Comparison of ENCODE assay signal across 8 cellular contexts in genomic region chr20:49982346-49983122, GRCh38. TPM values are rescaled to one million over a fixed set of nuclear protein-coding genes. Genes with fewer than 3 reads are reported as not detected.
DNase-seq lines count a peak whose midpoint lies in the region; ATAC-seq, FAIRE-seq and TF ChIP-seq lines count a peak whose summit lies in the region.

SNAI1 (plus strand) TSS chr20:49982980; CDS start chr20:49983060, 80 bp downstream.

- peaks cover 3% of the 10 kb centered on the region; the same call in 1 of the 3 replicates for H3K9me3 Mint-ChIP-seq in GM23338

- peaks cover 21% of the 10 kb centered on the region for H3K36me3 Mint-ChIP-seq in GM23338 (ENCODE audit: low read depth)

- no peaks in the 10 kb centered on the region for H3K9me3 ChIP-seq in DOHH2 (ENCODE audit: control insufficient read depth, insufficient read depth, low read length)
- H3K9me3 ChIP-seq in neutrophil, result no peaks in the 10 kb centered on the region
- H3K9me3 ChIP-seq in subcutaneous abdominal adipose tissue (ENCODE audit: control insufficient read depth in 5 of 5, low read length in 5 of 5), result no peaks in the 10 kb centered on the region

- H3K79me2 ChIP-seq in DOHH2 (ENCODE audit: control insufficient read depth, low read length) (no peaks in the 10 kb centered on the region), GM23338 (replicated peaks; ENCODE audit: insufficient read depth) (peaks cover 9% of the 10 kb centered on the region)

- peak within 1 kb of the TSS; percentile 97 for H2AFZ ChIP-seq in GM23338

- H3K27me3 ChIP-seq in DOHH2 (ENCODE audit: control insufficient read depth, low read length) (peaks cover 19% of the 10 kb centered on the region), GM23338 (ENCODE audit: insufficient read depth) (peaks cover 41% of the 10 kb centered on the region), neutrophil (peaks cover 68% of the 10 kb centered on the region), subcutaneous abdominal adipose tissue (ENCODE audit: control insufficient read depth in 5 of 5, insufficient read depth in 4 of 5, low read length in 5 of 5) (peaks cover 0 to 4% (median 0%) of the 10 kb centered on the region in 5 donors)

- peak; percentile 65 for ATAC-seq in GM23338

- TF ChIP-seq CTCF in DOHH2 (IDR thresholded peaks at IDR 0.05; ENCODE audit: low read depth, low read length, poor library complexity, severe bottlenecking), result peak; percentile 75
- peak; percentile 42 to 51; a peak in 3 of 4 replicates for TF ChIP-seq CTCF in GM23338 (conservative IDR thresholded peaks at IDR 0.05; ENCODE audit: low read depth in 2 of 2)
- no peak for TF ChIP-seq CTCF in neutrophil (IDR thresholded peaks at IDR 0.05)

- H3K9ac ChIP-seq in subcutaneous abdominal adipose tissue (ENCODE audit: low read length in 5 of 5), result peak within 1 kb of the TSS in 4 of 5 donors; percentile 53 to 89 (median 62)

- DNase-seq in GM23338 (ENCODE audit: low spot score), result peak; percentile 91
- peak; percentile 83 for DNase-seq in M059J (ENCODE audit: low read depth)
- peak; percentile 78 for DNase-seq in activated gamma-delta T cell treated with Interleukin-2 at 50 U/mL for 16 hours
- peak; percentile 95 to 98 for DNase-seq in frontal cortex (ENCODE audit: low spot score in 2 of 2)

- H3K4me3 ChIP-seq in DOHH2 (ENCODE audit: low read length) (peak within 1 kb of the TSS; percentile 66), GM23338 (peak within 1 kb of the TSS; percentile 90), neutrophil (ENCODE audit: low read depth in 1 of 2, low read length in 1 of 2) (peak within 1 kb of the TSS; percentile 41 to 46), subcutaneous abdominal adipose tissue (ENCODE audit: low read depth in 1 of 5, low read length in 5 of 5) (peak within 1 kb of the TSS; percentile 55 to 86 (median 68))

- H3K4me2 ChIP-seq in DOHH2 (ENCODE audit: low read length) (peak within 1 kb of the TSS; percentile 85), GM23338 (peak within 1 kb of the TSS; percentile 99)

- no peak for FAIRE-seq in frontal cortex (lab: Jason Lieb, UNC)

- peaks cover 70% of the 10 kb centered on the region for H3K4me1 Mint-ChIP-seq in GM23338

- H3F3A ChIP-seq in DOHH2 (ENCODE audit: control insufficient read depth, insufficient read depth), result peaks cover 3% of the 10 kb centered on the region
- H3F3A ChIP-seq in GM23338 (replicated peaks; ENCODE audit: low read depth), result 0 out of 2 replicates have a peak, but pooled peaks cover 14% of the 10 kb centered on the region

- peaks cover 31% of the 10 kb centered on the region for H3K4me1 ChIP-seq in DOHH2 (ENCODE audit: control insufficient read depth, low read length)
- peaks cover 61% of the 10 kb centered on the region for H3K4me1 ChIP-seq in GM23338 (ENCODE audit: insufficient read depth)
- peaks cover 17 to 21% of the 10 kb centered on the region in 2 experiments for H3K4me1 ChIP-seq in neutrophil (ENCODE audit: control insufficient read depth in 1 of 2, insufficient read depth in 1 of 2, low read depth in 1 of 2, low read length in 1 of 2)
- H3K4me1 ChIP-seq in subcutaneous abdominal adipose tissue (ENCODE audit: control insufficient read depth in 5 of 5, insufficient read depth in 5 of 5, low read length in 5 of 5), result peaks cover 2 to 68% (median 50%) of the 10 kb centered on the region in 5 donors

- no peak within 1 kb of the TSS for H3K27ac Mint-ChIP-seq in GM23338

- peak within 1 kb of the TSS; percentile 86 for H3K4me3 Mint-ChIP-seq in GM23338

- no peaks in the 10 kb centered on the region for H3K36me3 ChIP-seq in DOHH2 (ENCODE audit: control insufficient read depth, low read length)
- no peaks in the 10 kb centered on the region for H3K36me3 ChIP-seq in GM23338 (ENCODE audit: insufficient read depth)
- H3K36me3 ChIP-seq in neutrophil, result no peaks in the 10 kb centered on the region
- H3K36me3 ChIP-seq in subcutaneous abdominal adipose tissue (ENCODE audit: control insufficient read depth in 5 of 5, insufficient read depth in 5 of 5, low read length in 5 of 5), result peaks cover 0 to 8% (median 0%) of the 10 kb centered on the region in 5 donors

- TF ChIP-seq POLR2A in Raji (IDR thresholded peaks at IDR 0.05; ENCODE audit: insufficient read depth, low read depth, low read length), result peak; percentile 74

- peaks cover 6% of the 10 kb centered on the region; the same call in 1 of the 2 replicates for H4K20me1 ChIP-seq in DOHH2 (ENCODE audit: control insufficient read depth, insufficient read depth, low read depth, low read length)
- peaks cover 7% of the 10 kb centered on the region; the same call in 1 of the 2 replicates for H4K20me1 ChIP-seq in GM23338 (replicated peaks; ENCODE audit: insufficient read depth)

- H3K27me3 Mint-ChIP-seq in GM23338 (ENCODE audit: insufficient read depth, low read depth, poor library complexity), result peaks cover 42% of the 10 kb centered on the region

- H3K27ac ChIP-seq in DOHH2 (ENCODE audit: low read depth, low read length) (no peak within 1 kb of the TSS), GM23338 (ENCODE audit: low read depth) (no peak within 1 kb of the TSS), neutrophil (no peak within 1 kb of the TSS), subcutaneous abdominal adipose tissue (ENCODE audit: low read depth, low read length) (peak within 1 kb of the TSS; percentile 78)

- H3K9me2 ChIP-seq in DOHH2 (replicated peaks; ENCODE audit: control insufficient read depth, low read length), result no peaks in the 10 kb centered on the region
- no peaks in the 10 kb centered on the region for H3K9me2 ChIP-seq in GM23338 (ENCODE audit: insufficient read depth)

TF ChIP-seq in GM23338, 12 proteins besides CTCF, POLR2A, EP300 and RAD21:
- TF ChIP-seq CREB1 (CRISPR knock-in tag; IDR thresholded peaks at IDR 0.05; ENCODE audit: low read depth) (peak; percentile 32; the same call in 1 of the 2 replicates), EZH2 (IDR thresholded peaks at IDR 0.05; ENCODE audit: low read depth, unreplicated experiment) (no peak), POLR2AphosphoS5 (IDR thresholded peaks at IDR 0.05; ENCODE audit: low read depth) (peak; percentile 98)

RNA-seq across cellular contexts. Expression of gene SNAI1, which starts in this region (rescaled TPM):
- 2.9 and 4.2 TPM in 2 replicates for total RNA-seq in GM23338 (2014; rRNA removed; shearing (Covaris generic))
- polyA plus RNA-seq in GM23338 (2016; fragmentation: Nextera tagmentation; extraction: Ambion mirVana), result 7.9 and 8.4 TPM in 2 replicates
- total RNA-seq in M059J (2014; rRNA removed; shearing (Covaris generic)), result 8.4 and 10.6 TPM in 2 replicates
- not detected for total RNA-seq in frontal cortex

Comparison
In these comparisons a context has a peak if more than half of its experiments do, and no peak if none do; other contexts are left out.
1. Peak in DNase-seq in frontal cortex; RNA of the gene not detected or under 1 TPM.